In genomic region chr7:959271-959670, GRCh38 we compare ENCODE assay signal across 28 cellular contexts. TPM values are rescaled to one million over a fixed set of nuclear protein-coding genes. Genes with fewer than 3 reads are reported as not detected.
DNase-seq lines count a peak whose midpoint lies in the region; ATAC-seq and TF ChIP-seq lines count a peak whose summit lies in the region.
"Had no signal": no experiment of that assay in that cellular context is flagged by ENCODE, and none has a peak within 500 bp of the region (broad histone marks: within the 10 kb centered on the region; RNA-seq: fewer than 3 reads in every experiment).

No MANE protein-coding gene starts in this region.

- ATAC-seq in left ventricle myocardium superior (no peak), GM21619 (IDR thresholded peaks at IDR 0.05; ENCODE audit: unreplicated experiment) (no peak)
- ATAC-seq: activated CD8-positive, alpha-beta T cell treated with anti-CD3 and anti-CD28 coated beads, Interleukin-2, amount 10 ng/mL, durations not matched to agents 7 days and 5 days; naive thymus-derived CD8-positive, alpha-beta T cell; PC-3; stimulated activated naive CD8-positive, alpha-beta T cell treated with anti-CD3 and anti-CD28 coated beads, Interleukin-15, amount 100 ng/mL, for 72 hours had no signal

- no peak overlapping the region for H3K9ac ChIP-seq in BLaER1

- no peaks in the 10 kb centered on the region for H3K9me3 Mint-ChIP-seq in CD14-positive monocyte
- H3K9me3 Mint-ChIP-seq: central memory CD8-positive, alpha-beta T cell; dendritic cell treated with granulocyte-macrophage colony-stimulating factor and Interleukin-4, amounts not matched to agents 40 ng/mL and 50 ng/mL, for 4 days; naive thymus-derived CD8-positive, alpha-beta T cell; stimulated activated naive CD8-positive, alpha-beta T cell treated with anti-CD3 and anti-CD28 coated beads, Interleukin-15, amount 100 ng/mL, for 72 hours had no signal

- H3K4me3 Mint-ChIP-seq in CD14-positive monocyte = no peak overlapping the region
- H3K4me3 Mint-ChIP-seq: activated CD8-positive, alpha-beta T cell treated with anti-CD3 and anti-CD28 coated beads, Interleukin-2, amount 10 ng/mL, durations not matched to agents 7 days and 5 days; activated naive CD4-positive, alpha-beta T cell treated with anti-CD3 and anti-CD28 coated beads for 36 hours; CD4-positive, CD25-positive, alpha-beta regulatory T cell; central memory CD8-positive, alpha-beta T cell; dendritic cell treated with granulocyte-macrophage colony-stimulating factor and Interleukin-4, amounts not matched to agents 40 ng/mL and 50 ng/mL, for 4 days; naive thymus-derived CD8-positive, alpha-beta T cell; stimulated activated naive CD8-positive, alpha-beta T cell treated with anti-CD3 and anti-CD28 coated beads, Interleukin-15, amount 100 ng/mL, for 72 hours had no signal

- H3K27ac ChIP-seq in BLaER1 = peak overlapping the region; percentile 72; the same call in 1 of the 2 replicates
- H3K27ac ChIP-seq in osteoblast (ENCODE audit: low read depth, low read length) = no peak overlapping the region
- H3K27ac ChIP-seq: ovary, thoracic aorta had no signal

- peak overlapping the region; percentile 92 for H3K4me2 ChIP-seq in BLaER1
- no peak overlapping the region for H3K4me2 ChIP-seq in osteoblast (ENCODE audit: insufficient read depth, low read length)

- no peaks in the 10 kb centered on the region for H3K79me2 ChIP-seq in osteoblast (ENCODE audit: insufficient read depth, low read length)

- H3K4me1 Mint-ChIP-seq in CD14-positive monocyte = peaks cover 75% of the 10 kb centered on the region

- no peak overlapping the region for H3K4me3 ChIP-seq in BLaER1
- no peak overlapping the region for H3K4me3 ChIP-seq in osteoblast (ENCODE audit: insufficient read depth, low read length)
- H3K4me3 ChIP-seq: lung, ovary, thoracic aorta had no signal

- H3K27me3 Mint-ChIP-seq in CD14-positive monocyte (ENCODE audit: low read depth in 3 of 3) = peaks cover 1 to 4% (median 4%) of the 10 kb centered on the region in 3 donors
- H3K27me3 Mint-ChIP-seq: central memory CD8-positive, alpha-beta T cell had no signal

- H3K27ac Mint-ChIP-seq in CD14-positive monocyte = peak overlapping the region in 1 of 7 donors; percentile 68
- H3K27ac Mint-ChIP-seq: activated CD8-positive, alpha-beta T cell treated with anti-CD3 and anti-CD28 coated beads, Interleukin-2, amount 10 ng/mL, durations not matched to agents 7 days and 5 days; activated naive CD4-positive, alpha-beta T cell treated with anti-CD3 and anti-CD28 coated beads for 36 hours; CD4-positive, CD25-positive, alpha-beta regulatory T cell had no signal

- H3K36me3 ChIP-seq in BLaER1 = no peaks in the 10 kb centered on the region
- no peaks in the 10 kb centered on the region for H3K36me3 ChIP-seq in osteoblast (ENCODE audit: insufficient read depth, low read length)
- H3K36me3 ChIP-seq: ovary, thoracic aorta had no signal

- H3K4me1 ChIP-seq in BLaER1 (peaks cover 97% of the 10 kb centered on the region), osteoblast (ENCODE audit: insufficient read depth, low read length) (no peaks in the 10 kb centered on the region)

- no peak overlapping the region for H2AFZ ChIP-seq in osteoblast (ENCODE audit: low read length)

- peaks cover 0 to 3% of the 10 kb centered on the region in 2 donors for H3K36me3 Mint-ChIP-seq in CD14-positive monocyte
- H3K36me3 Mint-ChIP-seq: CD4-positive, CD25-positive, alpha-beta regulatory T cell; naive thymus-derived CD8-positive, alpha-beta T cell had no signal

- H3K27me3 ChIP-seq in BLaER1 (no peaks in the 10 kb centered on the region; the same call in 1 of the 2 replicates), osteoblast (ENCODE audit: insufficient read depth, low read length) (peaks cover 45% of the 10 kb centered on the region)
- H3K27me3 ChIP-seq: ovary had no signal

- H4K20me1 ChIP-seq in BLaER1 (peaks cover 5% of the 10 kb centered on the region; the same call in 1 of the 2 replicates), osteoblast (ENCODE audit: insufficient read depth, low read length) (peaks cover 2% of the 10 kb centered on the region)

- TF ChIP-seq CTCF in CD14-positive monocyte (IDR thresholded peaks at IDR 0.05) = no peak
- no peak for TF ChIP-seq CTCF in osteoblast (IDR thresholded peaks at IDR 0.05; ENCODE audit: extremely low read depth, low read depth, low read length)

- intact Hi-C loops in CD14-positive monocyte (cut with micrococcal nuclease) (loop anchor here (5.0 kb wide), 2 partner anchors 37 to 357 kb away; no protein-coding TSS in a partner anchor), left ventricle myocardium superior (cut with micrococcal nuclease) (no loop called here)

- H3K9me3 ChIP-seq in BLaER1 (no peaks in the 10 kb centered on the region), osteoblast (ENCODE audit: low read depth, low read length) (no peaks in the 10 kb centered on the region)
- H3K9me3 ChIP-seq: ovary, thoracic aorta had no signal

- DNase-seq in CD14-positive monocyte (ENCODE audit: low spot score) = peak; percentile 12
- peak; percentile 29 for DNase-seq in left ventricle myocardium superior
- DNase-seq in osteoblast (ENCODE audit: insufficient read length, low spot score, missing footprints) = peak; percentile 78
- no peak for DNase-seq in AG20443 (ENCODE audit: low spot score)
- no peak for DNase-seq in SKM-1 treated with dmso at 0.1 percent for 144 hours (lab: John Stamatoyannopoulos, UW; ENCODE audit: unreplicated experiment)
- DNase-seq: activated CD8-positive, alpha-beta T cell treated with anti-CD3 and anti-CD28 coated beads, Interleukin-2, amount 10 ng/mL, durations not matched to agents 7 days and 5 days; activated naive CD4-positive, alpha-beta T cell treated with anti-CD3 and anti-CD28 coated beads for 36 hours; CD4-positive, CD25-positive, alpha-beta regulatory T cell; DND-41; erythroblast; GF-D8; GOT3; NCI-H1694 treated with DMSO at 0.1 percent for 48 hours; NCI-H2171; NCI-H510A treated with DMSO at 0.1 percent for 48 hours; PC-3; retina; stimulated activated CD4-positive, alpha-beta T cell treated with anti-CD3 and anti-CD28 coated beads, Interleukin-2, amount 100 ng/mL, for 24 hours; stimulated activated naive CD8-positive, alpha-beta T cell treated with anti-CD3 and anti-CD28 coated beads, Interleukin-15, amount 100 ng/mL, for 72 hours; T-helper 9 cell had no signal

RNA-seq across cellular contexts. Expression of gene ADAP1, which starts 4.8 kb away (rescaled TPM):
- polyA plus RNA-seq in CD14-positive monocyte = 10 to 100 TPM; 49.1 to 72.2 TPM
- total RNA-seq in left ventricle myocardium superior = 10.2 TPM
- total RNA-seq in osteoblast = 0.59 and 2.2 TPM in 2 replicates

RNA-seq across cellular contexts. Expression of gene COX19, which starts 16.1 kb away (rescaled TPM):
- 1 to 10 TPM; 7.4 to 7.6 TPM for polyA plus RNA-seq in CD14-positive monocyte
- total RNA-seq in left ventricle myocardium superior (9.6 TPM), osteoblast (10.9 and 13.0 TPM in 2 replicates)

RNA-seq across cellular contexts. Expression of gene CYP2W1, which starts 23.7 kb away (rescaled TPM):
- polyA plus RNA-seq in CD14-positive monocyte = not detected
- not detected for total RNA-seq in left ventricle myocardium superior
- total RNA-seq in osteoblast = not detected in 2 replicates
- total RNA-seq: activated CD8-positive, alpha-beta T cell treated with anti-CD3 and anti-CD28 coated beads, Interleukin-2, amount 10 ng/mL, durations not matched to agents 7 days and 5 days; activated naive CD4-positive, alpha-beta T cell treated with anti-CD3 and anti-CD28 coated beads for 36 hours; CD4-positive, CD25-positive, alpha-beta regulatory T cell; naive thymus-derived CD8-positive, alpha-beta T cell; PC-3; thoracic aorta had no signal
- polyA plus RNA-seq: CD4-positive, CD25-positive, alpha-beta regulatory T cell; naive thymus-derived CD8-positive, alpha-beta T cell had no signal

Comparison
In these comparisons a context has a peak if more than half of its experiments do, and no peak if none do; other contexts are left out.
1. DNase-seq: peak in CD14-positive monocyte (single experiment), left ventricle myocardium superior (single experiment) and osteoblast (single experiment); none in AG20443 (single experiment) and SKM-1 treated with dmso at 0.1 percent for 144 hours (single experiment).